In genomic region chr1:79472067-79472656, GRCh38 we compare ENCODE assay signal across 13 cellular contexts.
A peak's percentile ranks its signal among the peaks of the same experiment; 100 is the strongest.
DNase-seq lines count a peak whose midpoint lies in the region; ATAC-seq lines count a peak whose summit lies in the region.
"Had no signal": no experiment of that assay in that cellular context is flagged by ENCODE, and none has a peak within 500 bp of the region (broad histone marks: within the 10 kb centered on the region; RNA-seq: fewer than 3 reads in every experiment).

No MANE protein-coding gene starts in this region.

- no peak overlapping the region for H3K4me3 Mint-ChIP-seq in activated T-cell treated with anti-CD3 and anti-CD28 coated beads, Interleukin-2, amount 50 U/mL, for 24 hours
- H3K4me3 Mint-ChIP-seq: activated B cell treated with CpG ODN at 0.5 μM for 24 hours; activated T-cell treated with anti-CD3 and anti-CD28 coated beads, Interleukin-2, amount 50 U/mL, for 4 hours; stimulated activated naive CD8-positive, alpha-beta T cell treated with anti-CD3 and anti-CD28 coated beads, Interleukin-15, Interleukin-2, amounts not matched to agents 100 ng/mL and 50 ng/mL, for 24 hours had no signal

- ATAC-seq in GM19043 (IDR thresholded peaks at IDR 0.05; ENCODE audit: low read depth, unreplicated experiment) = peak; percentile 80
- ATAC-seq in GM21737 (IDR thresholded peaks at IDR 0.05; ENCODE audit: unreplicated experiment) = peak; percentile 89
- ATAC-seq in HG03139 (IDR thresholded peaks at IDR 0.05; ENCODE audit: unreplicated experiment) = peak; percentile 78
- ATAC-seq: activated T-cell treated with anti-CD3 and anti-CD28 coated beads, Interleukin-2, amount 50 U/mL, for 4 hours; body of pancreas had no signal

- no peaks in the 10 kb centered on the region for H3K36me3 Mint-ChIP-seq in activated T-cell treated with anti-CD3 and anti-CD28 coated beads, Interleukin-2, amount 50 U/mL, for 24 hours (ENCODE audit: low read depth)

- no peak for DNase-seq in SIG-M5 (lab: John Stamatoyannopoulos, UW)
- DNase-seq in NK-92 (lab: John Stamatoyannopoulos, UW; ENCODE audit: unreplicated experiment) = no peak
- DNase-seq in activated T-cell treated with anti-CD3 and anti-CD28 coated beads, Interleukin-2, amount 50 U/mL, for 24 hours = no peak
- DNase-seq in foreskin melanocyte = no peak
- DNase-seq: activated B cell treated with CpG ODN at 0.5 μM for 24 hours; activated T-cell treated with anti-CD3 and anti-CD28 coated beads, Interleukin-2, amount 50 U/mL, for 4 hours; body of pancreas; NCI-H446; Right ventricle myocardium superior had no signal

- no peak overlapping the region for H3K27ac Mint-ChIP-seq in activated T-cell treated with anti-CD3 and anti-CD28 coated beads, Interleukin-2, amount 50 U/mL, for 24 hours
- H3K27ac Mint-ChIP-seq: activated B cell treated with CpG ODN at 0.5 μM for 24 hours; stimulated activated naive CD8-positive, alpha-beta T cell treated with anti-CD3 and anti-CD28 coated beads, Interleukin-15, Interleukin-2, amounts not matched to agents 100 ng/mL and 50 ng/mL, for 24 hours had no signal

- H3K4me1 Mint-ChIP-seq in activated T-cell treated with anti-CD3 and anti-CD28 coated beads, Interleukin-2, amount 50 U/mL, for 24 hours (ENCODE audit: low read depth) = no peaks in the 10 kb centered on the region
- H3K4me1 Mint-ChIP-seq: activated B cell treated with CpG ODN at 0.5 μM for 24 hours had no signal

- no peaks in the 10 kb centered on the region for H3K9me3 Mint-ChIP-seq in activated T-cell treated with anti-CD3 and anti-CD28 coated beads, Interleukin-2, amount 50 U/mL, for 24 hours
- H3K9me3 Mint-ChIP-seq: activated B cell treated with CpG ODN at 0.5 μM for 24 hours; activated T-cell treated with anti-CD3 and anti-CD28 coated beads, Interleukin-2, amount 50 U/mL, for 4 hours had no signal

- no peaks in the 10 kb centered on the region for H3K27me3 Mint-ChIP-seq in activated T-cell treated with anti-CD3 and anti-CD28 coated beads, Interleukin-2, amount 50 U/mL, for 24 hours
- H3K27me3 Mint-ChIP-seq: activated B cell treated with CpG ODN at 0.5 μM for 24 hours; stimulated activated naive CD8-positive, alpha-beta T cell treated with anti-CD3 and anti-CD28 coated beads, Interleukin-15, Interleukin-2, amounts not matched to agents 100 ng/mL and 50 ng/mL, for 24 hours had no signal
